In the genomic region with DNA sequence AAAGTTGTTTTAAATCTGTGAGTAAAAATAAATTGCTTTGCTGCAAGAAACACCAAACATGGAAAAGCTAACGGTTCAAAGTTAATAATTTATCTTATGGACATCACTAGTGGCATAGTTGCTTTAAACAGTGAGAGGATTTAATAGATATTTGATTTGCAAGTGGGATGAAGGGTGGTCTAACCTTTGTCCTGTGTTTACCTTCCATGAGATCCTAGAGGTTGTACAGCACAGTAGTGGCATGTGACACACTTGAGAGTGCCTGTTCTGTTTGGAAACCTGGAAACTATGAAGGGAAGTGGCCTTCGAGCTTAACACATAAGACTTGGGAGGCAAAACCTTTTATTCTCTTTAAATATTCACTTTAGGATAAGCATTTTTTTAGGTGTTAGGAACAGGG, we compare ENCODE assay signal across 16 cellular contexts. TPM values are rescaled to one million over a fixed set of nuclear protein-coding genes. Genes with fewer than 3 reads are reported as not detected.
DNase-seq lines count a peak whose midpoint lies in the region; ATAC-seq, FAIRE-seq and TF ChIP-seq lines count a peak whose summit lies in the region.
"Had no signal": no experiment of that assay in that cellular context is flagged by ENCODE, and none has a peak within 500 bp of the region (broad histone marks: within the 10 kb centered on the region; RNA-seq: fewer than 3 reads in every experiment).

No MANE protein-coding gene starts in this region.

- no peak for DNase-seq in A549 (ENCODE audit: low read depth in 1 of 2, low spot score in 1 of 2)
- no peak for DNase-seq in Panc1 (ENCODE audit: low read depth, low spot score)
- no peak for DNase-seq in left lobe of liver (ENCODE audit: low spot score)
- peak; percentile 47 for DNase-seq in renal cortical epithelial cell (ENCODE audit: low read depth)
- DNase-seq in activated CD8-positive, alpha-beta T cell treated with anti-CD3 and anti-CD28 coated beads, Interleukin-2, amount 10 ng/mL, durations not matched to agents 7 days and 5 days = no peak
- DNase-seq in dorsolateral prefrontal cortex = no peak
- DNase-seq in GM12892 (ENCODE audit: insufficient read length) = no peak
- DNase-seq: EL; Karpas-422; MM.1S; NCI-H1092 treated with DMSO at 0.1 percent for 48 hours; NCI-H2107; NCI-H345; NK-92 treated with Interleukin-12 subunit alpha and Interleukin-12 subunit beta, amount 100 ng/mL, for 24 hours; OCI-M1 had no signal

- H3K27me3 ChIP-seq in Panc1 (ENCODE audit: control insufficient read depth, insufficient read depth, low read length) (no peaks in the 10 kb centered on the region), dorsolateral prefrontal cortex (peaks cover 0 to 14% (median 0%) of the 10 kb centered on the region in 45 donors)

- CTCF ChIA-PET in A549 (lab: Yijun Ruan, JAX) = interaction anchor here (1.0 to 1.7 kb wide), 3 partner anchors 10 to 220 kb away, joined by 3 to 7 read pairs (median 3); no protein-coding TSS in a partner anchor
- CTCF ChIA-PET in Panc1 (lab: Charles Lee) = no interaction called here
- CTCF ChIA-PET in activated CD8-positive, alpha-beta T cell treated with anti-CD3 and anti-CD28 coated beads, Interleukin-2, amount 10 ng/mL, durations not matched to agents 7 days and 5 days (lab: Charles Lee) = no interaction called here

- POLR2A ChIA-PET in A549 (lab: Yijun Ruan, JAX) (no interaction called here), Panc1 (lab: Charles Lee) (no interaction called here)
- POLR2A ChIA-PET in activated CD8-positive, alpha-beta T cell treated with anti-CD3 and anti-CD28 coated beads, Interleukin-2, amount 10 ng/mL, durations not matched to agents 7 days and 5 days (lab: Charles Lee) = no interaction called here

- intact Hi-C loops in Panc1 (cut with micrococcal nuclease; ENCODE audit: unreplicated experiment) = no loop called here
- intact Hi-C loops in dorsolateral prefrontal cortex (cut with DNase I) = no loop called here

- BruUV-seq in Panc1 (replicated peaks; lab: Mats Ljungman, UMichigan) = no TSS peak

- H3K4me2 ChIP-seq in A549 = peak overlapping the region; percentile 63

- H3K27me3 Mint-ChIP-seq in activated CD8-positive, alpha-beta T cell treated with anti-CD3 and anti-CD28 coated beads, Interleukin-2, amount 10 ng/mL, durations not matched to agents 7 days and 5 days (ENCODE audit: low read depth) = no peaks in the 10 kb centered on the region

- TF ChIP-seq CTCF in A549 (IDR thresholded peaks at IDR 0.05) (no peak), Panc1 (IDR thresholded peaks at IDR 0.05) (no peak), dorsolateral prefrontal cortex (IDR thresholded peaks at IDR 0.05 in 54 of 56, conservative IDR thresholded peaks at IDR 0.05 in 2 of 56; ENCODE audit: low read depth in 1 of 56, partially characterized antibody in 56 of 56) (no peak)

- H3K4me3 ChIP-seq in A549 (no peak overlapping the region), Panc1 (ENCODE audit: low read depth in 2 of 2, low read length in 2 of 2) (no peak overlapping the region), dorsolateral prefrontal cortex (no peak overlapping the region)

- ATAC-seq in A549 = no peak; a peak in 1 of 6 replicates
- no peak for ATAC-seq in Panc1
- ATAC-seq in left lobe of liver = peak; percentile 41
- no peak for ATAC-seq in activated CD8-positive, alpha-beta T cell treated with anti-CD3 and anti-CD28 coated beads, Interleukin-2, amount 10 ng/mL, durations not matched to agents 7 days and 5 days

- peaks cover 2% of the 10 kb centered on the region; the same call in 1 of the 2 replicates for H3K36me3 ChIP-seq in Panc1 (ENCODE audit: control insufficient read depth, insufficient read depth, low read length)

- TF ChIP-seq EP300 in A549 (IDR thresholded peaks at IDR 0.05) = no peak

- no peaks in the 10 kb centered on the region for H3K9me3 Mint-ChIP-seq in activated CD8-positive, alpha-beta T cell treated with anti-CD3 and anti-CD28 coated beads, Interleukin-2, amount 10 ng/mL, durations not matched to agents 7 days and 5 days (ENCODE audit: insufficient read depth)

- FAIRE-seq in A549 (lab: Jason Lieb, UNC) (peak; percentile 59), GM12892 (lab: Jason Lieb, UNC) (no peak)
- FAIRE-seq: H54 had no signal

- no peak overlapping the region for H3K27ac Mint-ChIP-seq in activated CD8-positive, alpha-beta T cell treated with anti-CD3 and anti-CD28 coated beads, Interleukin-2, amount 10 ng/mL, durations not matched to agents 7 days and 5 days

- TF ChIP-seq POLR2A in A549 (IDR thresholded peaks at IDR 0.05; ENCODE audit: low read length) (no peak), GM12892 (IDR thresholded peaks at IDR 0.05; ENCODE audit: low read depth, low read length) (no peak)

- no peaks in the 10 kb centered on the region for H3K36me3 Mint-ChIP-seq in activated CD8-positive, alpha-beta T cell treated with anti-CD3 and anti-CD28 coated beads, Interleukin-2, amount 10 ng/mL, durations not matched to agents 7 days and 5 days (ENCODE audit: low read depth)

- H3K4me1 ChIP-seq in A549 = peaks cover 93% of the 10 kb centered on the region
- H3K4me1 ChIP-seq in Panc1 (ENCODE audit: control insufficient read depth, insufficient read depth, low read length) = peaks cover 59% of the 10 kb centered on the region

- no peaks in the 10 kb centered on the region for H3K4me1 Mint-ChIP-seq in activated CD8-positive, alpha-beta T cell treated with anti-CD3 and anti-CD28 coated beads, Interleukin-2, amount 10 ng/mL, durations not matched to agents 7 days and 5 days (ENCODE audit: low read depth)

- no peak for TF ChIP-seq RAD21 in A549 (conservative IDR thresholded peaks at IDR 0.05 in 1 of 2, IDR thresholded peaks at IDR 0.05 in 1 of 2)

- H3K4me3 Mint-ChIP-seq in activated CD8-positive, alpha-beta T cell treated with anti-CD3 and anti-CD28 coated beads, Interleukin-2, amount 10 ng/mL, durations not matched to agents 7 days and 5 days = no peak overlapping the region

- peak overlapping the region; percentile 37 to 63; a peak in 5 of 6 replicates for H3K27ac ChIP-seq in A549
- peak overlapping the region; percentile 51; the same call in 1 of the 2 replicates for H3K27ac ChIP-seq in Panc1 (ENCODE audit: low read length)
- no peak overlapping the region for H3K27ac ChIP-seq in dorsolateral prefrontal cortex

- 19% methylated on average over 2 of the region's 2 CpGs for WGBS in A549 (ENCODE audit: missing lambda C conversion rate)

- H3K9me3 ChIP-seq in A549 = no peaks in the 10 kb centered on the region
- H3K9me3 ChIP-seq in Panc1 (ENCODE audit: control insufficient read depth, insufficient read depth, low read depth, low read length) = no peaks in the 10 kb centered on the region

- in situ Hi-C loops in Panc1 (cut with HindIII; ENCODE audit: low pct_unique_long_range_greater_than_20kb, low sequenced_read_pairs) = no loop called here

TF ChIP-seq in A549, 52 proteins besides CTCF, POLR2A, EP300 and RAD21 (continues in another document):
- TF ChIP-seq ZFP36 (IDR thresholded peaks at IDR 0.05; ENCODE audit: borderline replicate concordance, partially characterized antibody) = no peak
- no peak for TF ChIP-seq TP53 (CRISPR knock-in tag; IDR thresholded peaks at IDR 0.05)
- TF ChIP-seq, protein P1, sequence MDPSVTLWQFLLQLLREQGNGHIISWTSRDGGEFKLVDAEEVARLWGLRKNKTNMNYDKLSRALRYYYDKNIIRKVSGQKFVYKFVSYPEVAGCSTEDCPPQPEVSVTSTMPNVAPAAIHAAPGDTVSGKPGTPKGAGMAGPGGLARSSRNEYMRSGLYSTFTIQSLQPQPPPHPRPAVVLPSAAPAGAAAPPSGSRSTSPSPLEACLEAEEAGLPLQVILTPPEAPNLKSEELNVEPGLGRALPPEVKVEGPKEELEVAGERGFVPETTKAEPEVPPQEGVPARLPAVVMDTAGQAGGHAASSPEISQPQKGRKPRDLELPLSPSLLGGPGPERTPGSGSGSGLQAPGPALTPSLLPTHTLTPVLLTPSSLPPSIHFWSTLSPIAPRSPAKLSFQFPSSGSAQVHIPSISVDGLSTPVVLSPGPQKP (IDR thresholded peaks at IDR 0.05; ENCODE audit: low read depth, low read length) = no peak
- no peak for TF ChIP-seq RFX5 (IDR thresholded peaks at IDR 0.05)
- TF ChIP-seq, protein P2, sequence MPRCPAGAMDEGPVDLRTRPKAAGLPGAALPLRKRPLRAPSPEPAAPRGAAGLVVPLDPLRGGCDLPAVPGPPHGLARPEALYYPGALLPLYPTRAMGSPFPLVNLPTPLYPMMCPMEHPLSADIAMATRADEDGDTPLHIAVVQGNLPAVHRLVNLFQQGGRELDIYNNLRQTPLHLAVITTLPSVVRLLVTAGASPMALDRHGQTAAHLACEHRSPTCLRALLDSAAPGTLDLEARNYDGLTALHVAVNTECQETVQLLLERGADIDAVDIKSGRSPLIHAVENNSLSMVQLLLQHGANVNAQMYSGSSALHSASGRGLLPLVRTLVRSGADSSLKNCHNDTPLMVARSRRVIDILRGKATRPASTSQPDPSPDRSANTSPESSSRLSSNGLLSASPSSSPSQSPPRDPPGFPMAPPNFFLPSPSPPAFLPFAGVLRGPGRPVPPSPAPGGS (IDR thresholded peaks at IDR 0.05) = no peak
- TF ChIP-seq, protein P3, sequence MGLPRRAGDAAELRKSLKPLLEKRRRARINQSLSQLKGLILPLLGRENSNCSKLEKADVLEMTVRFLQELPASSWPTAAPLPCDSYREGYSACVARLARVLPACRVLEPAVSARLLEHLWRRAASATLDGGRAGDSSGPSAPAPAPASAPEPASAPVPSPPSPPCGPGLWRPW (IDR thresholded peaks at IDR 0.05) = no peak
- TF ChIP-seq GATA3 (IDR thresholded peaks at IDR 0.05; ENCODE audit: borderline replicate concordance) = no peak
- TF ChIP-seq CBX8 (IDR thresholded peaks at IDR 0.05) = no peak
- no peak for TF ChIP-seq HOXB5 (CRISPR knock-in tag; IDR thresholded peaks at IDR 0.05)
- TF ChIP-seq EHMT2 (IDR thresholded peaks at IDR 0.05; ENCODE audit: low read depth) = no peak
- no peak for TF ChIP-seq KDM1A (IDR thresholded peaks at IDR 0.05; ENCODE audit: low read depth)
- no peak for TF ChIP-seq FOXS1 (CRISPR knock-in tag; IDR thresholded peaks at IDR 0.05)

RNA-seq across cellular contexts. Expression of a gene that starts 16.0 kb away (rescaled TPM):
- polyA plus RNA-seq in A549 (2011; rRNA removed) = 59.5 and 61.4 TPM in 2 replicates
- 25.3 and 28.2 TPM in 2 replicates for polyA plus RNA-seq in A549 (2012; cell fraction: cytosol; rRNA removed)
- polyA plus RNA-seq in A549 (2012; cell fraction: nucleus; rRNA removed) = 61.4 and 73.8 TPM in 2 replicates
- polyA plus RNA-seq in A549 (2017; fragmentation: RNase III; extraction: RNeasy Plus Mini Kit Qiagen cat#74134 plus additional on column Dnase treatment) = 62.2 to 64.1 TPM (median 63.8 TPM) in 3 replicates
- polyA minus RNA-seq in A549 (2011; rRNA and poly(A)+ RNA removed) = 125 and 165 TPM in 2 replicates
- 156 TPM for total RNA-seq in Panc1 (2021; ENCODE audit: unreplicated experiment)
- 68.6 TPM for polyA plus RNA-seq in Panc1 (2012; ENCODE audit: insufficient read length)
- total RNA-seq in left lobe of liver = 90.5 TPM
- 50.2 and 97.1 TPM in 2 replicates for total RNA-seq in renal cortical epithelial cell
- total RNA-seq in activated CD8-positive, alpha-beta T cell treated with anti-CD3 and anti-CD28 coated beads, Interleukin-2, amount 10 ng/mL, durations not matched to agents 7 days and 5 days = not detected
- 100 to 1,000 TPM in 1 of 120 experiments, 10 to 100 TPM in 119; 13.7 to 161 (median 36.0) TPM for total RNA-seq in dorsolateral prefrontal cortex
- 0.04 TPM for polyA plus RNA-seq in GM12892 (2012; ENCODE audit: missing spikeins)

Comparison
In these comparisons a context has a peak if more than half of its experiments do, and no peak if none do; other contexts are left out.
1. H3K27ac ChIP-seq: peak in A549 (2 of 2) and Panc1 (single experiment); none in dorsolateral prefrontal cortex (0 of 59).
2. RNA of a gene that starts 16.0 kb away (total RNA-seq): 156 TPM in Panc1 (single experiment), 50.2 to 97.1 TPM in renal cortical epithelial cell, 90.5 TPM in left lobe of liver (single experiment) and 13.7 to 161 TPM in dorsolateral prefrontal cortex; not detected in activated CD8-positive, alpha-beta T cell treated with anti-CD3 and anti-CD28 coated beads, Interleukin-2, amount 10 ng/mL, durations not matched to agents 7 days and 5 days; every median in the first group is over 10 times any median in the second.